ENCODE assay signal across 1 cellular context in genomic region chr1:169060906-169061683, GRCh38.
TF ChIP-seq lines count a peak whose summit lies in the region.

No MANE protein-coding gene starts in this region.

TF ChIP-seq in HepG2, 621 proteins besides CTCF, POLR2A, EP300 and RAD21:
- TF ChIP-seq ZNF343 (CRISPR knock-in tag; IDR thresholded peaks at IDR 0.05) (no peak), ZNF552 (CRISPR knock-in tag; IDR thresholded peaks at IDR 0.05; ENCODE audit: borderline replicate concordance) (no peak), ZFP36L2 (CRISPR knock-in tag; IDR thresholded peaks at IDR 0.05) (no peak), NR2C2 (CRISPR knock-in tag; IDR thresholded peaks at IDR 0.05; ENCODE audit: borderline replicate concordance) (no peak), ARNT (IDR thresholded peaks at IDR 0.05) (no peak), ZNF558 (CRISPR knock-in tag; IDR thresholded peaks at IDR 0.05; ENCODE audit: borderline replicate concordance) (no peak), NRL (CRISPR knock-in tag; IDR thresholded peaks at IDR 0.05; ENCODE audit: borderline replicate concordance) (no peak), ZNF800 (CRISPR knock-in tag; IDR thresholded peaks at IDR 0.05) (no peak), SNRNP70 (IDR thresholded peaks at IDR 0.05; ENCODE audit: low read depth, low read length) (no peak), HOXA3 (CRISPR knock-in tag; IDR thresholded peaks at IDR 0.05) (no peak), ZNF720 (CRISPR knock-in tag; IDR thresholded peaks at IDR 0.05) (no peak), ZNF430 (CRISPR knock-in tag; IDR thresholded peaks at IDR 0.05) (no peak)
- TF ChIP-seq, protein P1, sequence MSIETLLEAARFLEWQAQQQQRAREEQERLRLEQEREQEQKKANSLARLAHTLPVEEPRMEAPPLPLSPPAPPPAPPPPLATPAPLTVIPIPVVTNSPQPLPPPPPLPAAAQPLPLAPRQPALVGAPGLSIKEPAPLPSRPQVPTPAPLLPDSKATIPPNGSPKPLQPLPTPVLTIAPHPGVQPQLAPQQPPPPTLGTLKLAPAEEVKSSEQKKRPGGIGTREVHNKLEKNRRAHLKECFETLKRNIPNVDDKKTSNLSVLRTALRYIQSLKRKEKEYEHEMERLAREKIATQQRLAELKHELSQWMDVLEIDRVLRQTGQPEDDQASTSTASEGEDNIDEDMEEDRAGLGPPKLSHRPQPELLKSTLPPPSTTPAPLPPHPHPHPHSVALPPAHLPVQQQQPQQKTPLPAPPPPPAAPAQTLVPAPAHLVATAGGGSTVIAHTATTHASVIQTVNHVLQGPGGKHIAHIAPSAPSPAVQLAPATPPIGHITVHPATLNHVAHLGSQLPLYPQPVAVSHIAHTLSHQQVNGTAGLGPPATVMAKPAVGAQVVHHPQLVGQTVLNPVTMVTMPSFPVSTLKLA (IDR thresholded peaks at IDR 0.05): no peak
- TF ChIP-seq, protein P2, sequence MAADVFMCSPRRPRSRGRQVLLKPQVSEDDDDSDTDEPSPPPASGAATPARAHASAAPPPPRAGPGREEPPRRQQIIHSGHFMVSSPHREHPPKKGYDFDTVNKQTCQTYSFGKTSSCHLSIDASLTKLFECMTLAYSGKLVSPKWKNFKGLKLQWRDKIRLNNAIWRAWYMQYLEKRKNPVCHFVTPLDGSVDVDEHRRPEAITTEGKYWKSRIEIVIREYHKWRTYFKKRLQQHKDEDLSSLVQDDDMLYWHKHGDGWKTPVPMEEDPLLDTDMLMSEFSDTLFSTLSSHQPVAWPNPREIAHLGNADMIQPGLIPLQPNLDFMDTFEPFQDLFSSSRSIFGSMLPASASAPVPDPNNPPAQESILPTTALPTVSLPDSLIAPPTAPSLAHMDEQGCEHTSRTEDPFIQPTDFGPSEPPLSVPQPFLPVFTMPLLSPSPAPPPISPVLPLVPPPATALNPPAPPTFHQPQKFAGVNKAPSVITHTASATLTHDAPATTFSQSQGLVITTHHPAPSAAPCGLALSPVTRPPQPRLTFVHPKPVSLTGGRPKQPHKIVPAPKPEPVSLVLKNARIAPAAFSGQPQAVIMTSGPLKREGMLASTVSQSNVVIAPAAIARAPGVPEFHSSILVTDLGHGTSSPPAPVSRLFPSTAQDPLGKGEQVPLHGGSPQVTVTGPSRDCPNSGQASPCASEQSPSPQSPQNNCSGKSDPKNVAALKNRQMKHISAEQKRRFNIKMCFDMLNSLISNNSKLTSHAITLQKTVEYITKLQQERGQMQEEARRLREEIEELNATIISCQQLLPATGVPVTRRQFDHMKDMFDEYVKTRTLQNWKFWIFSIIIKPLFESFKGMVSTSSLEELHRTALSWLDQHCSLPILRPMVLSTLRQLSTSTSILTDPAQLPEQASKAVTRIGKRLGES (CRISPR knock-in tag; IDR thresholded peaks at IDR 0.05; ENCODE audit: borderline replicate concordance): no peak
